ENCODE assay signal across 21 cellular contexts in the genomic region with DNA sequence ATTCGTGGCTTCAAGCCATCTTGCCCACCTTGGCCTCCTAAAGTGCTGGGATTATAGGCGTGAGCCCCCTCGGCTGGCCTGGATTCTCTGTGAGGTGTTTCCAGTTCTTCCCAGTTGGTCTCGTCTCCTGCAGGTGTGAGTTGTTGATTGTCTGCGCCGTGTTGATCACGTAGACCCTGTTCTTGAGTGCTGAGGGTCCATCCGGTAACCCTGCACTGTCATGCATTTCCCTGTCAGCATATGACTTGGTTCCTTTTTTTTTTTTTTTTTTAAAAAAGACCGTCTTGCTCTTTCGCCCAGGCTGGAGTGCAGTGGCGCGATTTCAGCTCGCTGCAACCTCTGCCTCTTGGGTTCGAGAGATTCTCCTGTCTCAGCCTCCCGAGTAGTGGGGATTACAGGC.
"Had no signal": no experiment of that assay in that cellular context is flagged by ENCODE, and none has a peak within 500 bp of the region (broad histone marks: within the 10 kb centered on the region; RNA-seq: fewer than 3 reads in every experiment).

No MANE protein-coding gene starts in this region.

- H3K9me3 Mint-ChIP-seq: natural killer cell treated with Interleukin-12 subunit alpha and Interleukin-12 subunit beta and Interleukin-15 and Interleukin-18, amount 100 ng/mL, for 72 hours; neural progenitor cell; stimulated activated memory B cell treated with anti-CD40 and anti-IgM and Interleukin-4, amounts not matched to agents 10 μg/mL and 1 μg/mL and 100 μg/mL, for 72 hours; stimulated activated naive CD8-positive, alpha-beta T cell treated with anti-CD3 and anti-CD28 coated beads, Interleukin-15, Interleukin-2, amounts not matched to agents 100 ng/mL and 50 ng/mL, for 24 hours had no signal

- H3K4me3 ChIP-seq: coronary artery, dorsolateral prefrontal cortex, neural progenitor cell, prostate gland, right lobe of liver, tibial nerve had no signal

- H2AFZ ChIP-seq: neural progenitor cell, parathyroid adenoma had no signal

- H3K27me3 Mint-ChIP-seq: natural killer cell treated with Interleukin-12 subunit alpha and Interleukin-12 subunit beta and Interleukin-15 and Interleukin-18, amount 100 ng/mL, for 72 hours; stimulated activated memory B cell treated with anti-CD40 and anti-IgM and Interleukin-4, amounts not matched to agents 10 μg/mL and 1 μg/mL and 100 μg/mL, for 72 hours; stimulated activated naive CD8-positive, alpha-beta T cell treated with anti-CD3 and anti-CD28 coated beads, Interleukin-15, Interleukin-2, amounts not matched to agents 100 ng/mL and 50 ng/mL, for 24 hours had no signal

- H3K4me2 ChIP-seq: neural progenitor cell had no signal

- H3K9me3 ChIP-seq: prostate gland, right lobe of liver, tibial nerve had no signal

- H3K36me3 ChIP-seq: neural progenitor cell, prostate gland had no signal

- H3K27ac Mint-ChIP-seq: neural progenitor cell had no signal

- H3K27me3 ChIP-seq: dorsolateral prefrontal cortex, neural progenitor cell, right lobe of liver, tibial nerve had no signal

- H3K4me1 ChIP-seq: neural progenitor cell, parathyroid adenoma, prostate gland, right lobe of liver had no signal

- H3K27ac ChIP-seq: coronary artery, neural progenitor cell, parathyroid adenoma, prostate gland, right lobe of liver, tibial nerve had no signal

- ATAC-seq: left colon; natural killer cell treated with Interleukin-12 subunit alpha and Interleukin-12 subunit beta and Interleukin-15 and Interleukin-18, amount 100 ng/mL, for 72 hours; stimulated activated memory B cell treated with anti-CD40 and anti-IgM and Interleukin-4, amounts not matched to agents 10 μg/mL and 1 μg/mL and 100 μg/mL, for 72 hours had no signal

- DNase-seq: dorsolateral prefrontal cortex; effector CD8-positive, alpha-beta T cell; foreskin melanocyte; head of caudate nucleus; hippocampal formation; left colon; mammary epithelial cell; occipital lobe; retina; right lobe of liver; stimulated activated CD4-positive, alpha-beta T cell treated with anti-CD3 and anti-CD28 coated beads, Interleukin-15, amount 100 ng/mL, for 24 hours; stimulated activated CD4-positive, alpha-beta T cell treated with anti-CD3 and anti-CD28 coated beads, Interleukin-1b, Interleukin-23, amount 100 ng/mL, for 48 hours; stimulated activated CD4-positive, alpha-beta T cell treated with anti-CD3 and anti-CD28 coated beads, Interleukin-4, amount 100 ng/mL, for 24 hours had no signal

- H3K4me3 Mint-ChIP-seq: natural killer cell treated with Interleukin-12 subunit alpha and Interleukin-12 subunit beta and Interleukin-15 and Interleukin-18, amount 100 ng/mL, for 72 hours; neural progenitor cell; stimulated activated memory B cell treated with anti-CD40 and anti-IgM and Interleukin-4, amounts not matched to agents 10 μg/mL and 1 μg/mL and 100 μg/mL, for 72 hours; stimulated activated naive CD8-positive, alpha-beta T cell treated with anti-CD3 and anti-CD28 coated beads, Interleukin-15, Interleukin-2, amounts not matched to agents 100 ng/mL and 50 ng/mL, for 24 hours had no signal

- H3K36me3 Mint-ChIP-seq: natural killer cell treated with Interleukin-12 subunit alpha and Interleukin-12 subunit beta and Interleukin-15 and Interleukin-18, amount 100 ng/mL, for 72 hours had no signal
